Comparison of ENCODE assay signal across 24 cellular contexts in genomic region chr15:98586066-98586465, GRCh38.
DNase-seq lines count a peak whose midpoint lies in the region; ATAC-seq, FAIRE-seq and TF ChIP-seq lines count a peak whose summit lies in the region.
"Had no signal": no experiment of that assay in that cellular context is flagged by ENCODE, and none has a peak within 500 bp of the region (broad histone marks: within the 10 kb centered on the region; RNA-seq: fewer than 3 reads in every experiment).

No MANE protein-coding gene starts in this region.

- CTCF ChIA-PET in A549 (lab: Yijun Ruan, JAX): interaction anchor here (1.1 to 2.5 kb wide), 3 partner anchors 37 to 67 kb away, joined by 3 to 7 read pairs (median 5); no protein-coding TSS in a partner anchor

- FAIRE-seq in A549 (lab: Jason Lieb, UNC): peak; percentile 54
- FAIRE-seq: GM19239, K562 had no signal

- H3K4me1 Mint-ChIP-seq in CD4-positive, CD25-positive, alpha-beta regulatory T cell: peaks cover 0 to 5% (median 2%) of the 10 kb centered on the region in 4 donors

- H3K9me3 Mint-ChIP-seq in CD4-positive, CD25-positive, alpha-beta regulatory T cell: no peaks in the 10 kb centered on the region

- intact Hi-C loops in esophagus muscularis mucosa (cut with DNase I): no loop called here

- H3K27ac ChIP-seq in A549 (no peak overlapping the region), esophagus muscularis mucosa (replicated peaks in 1 of 4) (no peak overlapping the region)
- no peak overlapping the region for H3K27ac ChIP-seq in CD4-positive, CD25-positive, alpha-beta regulatory T cell (ENCODE audit: insufficient read depth, low read length, poor library complexity, severe bottlenecking)
- H3K27ac ChIP-seq: C4-2B, GM23248 had no signal

- H3K4me2 ChIP-seq in A549: no peak overlapping the region
- H3K4me2 ChIP-seq: SK-N-SH had no signal

- TF ChIP-seq POLR2A in A549 (IDR thresholded peaks at IDR 0.05; ENCODE audit: low read length) (no peak), esophagus muscularis mucosa (IDR thresholded peaks at IDR 0.05; ENCODE audit: low read depth) (no peak)

- 56% methylated on average over 3 of the region's 3 CpGs for WGBS in A549 (ENCODE audit: missing lambda C conversion rate)
- WGBS in esophagus muscularis mucosa: 78% methylated on average over 3 of the region's 3 CpGs

- no peak for TF ChIP-seq CTCF in A549 (IDR thresholded peaks at IDR 0.05)
- TF ChIP-seq CTCF in esophagus muscularis mucosa (IDR thresholded peaks at IDR 0.05): no peak

- TF ChIP-seq RAD21 in A549 (conservative IDR thresholded peaks at IDR 0.05 in 1 of 2, IDR thresholded peaks at IDR 0.05 in 1 of 2): no peak

- peaks cover 28% of the 10 kb centered on the region for H3K27me3 Mint-ChIP-seq in CD4-positive, CD25-positive, alpha-beta regulatory T cell

- H3K9me3 ChIP-seq in A549 (no peaks in the 10 kb centered on the region), esophagus muscularis mucosa (no peaks in the 10 kb centered on the region)
- H3K9me3 ChIP-seq in CD4-positive, CD25-positive, alpha-beta regulatory T cell (ENCODE audit: control insufficient read depth in 2 of 2, low read length in 2 of 2): no peaks in the 10 kb centered on the region
- H3K9me3 ChIP-seq: SK-N-SH had no signal

- H3K4me1 ChIP-seq in A549 (no peaks in the 10 kb centered on the region), esophagus muscularis mucosa (peaks cover 0 to 2% (median under 1%) of the 10 kb centered on the region in 4 donors)
- H3K4me1 ChIP-seq in CD4-positive, CD25-positive, alpha-beta regulatory T cell (ENCODE audit: control insufficient read depth, insufficient read depth, low read length, poor library complexity, severe bottlenecking): no peaks in the 10 kb centered on the region

- peaks cover 4% of the 10 kb centered on the region for H3K27me3 ChIP-seq in CD4-positive, CD25-positive, alpha-beta regulatory T cell (ENCODE audit: control insufficient read depth, insufficient read depth, low read length)
- peaks cover 0 to 54% (median 10%) of the 10 kb centered on the region in 4 donors for H3K27me3 ChIP-seq in esophagus muscularis mucosa

- DNase-seq in A549 (ENCODE audit: low read depth in 1 of 2, low spot score in 1 of 2) (no peak), NCI-H1417 (lab: John Stamatoyannopoulos, UW) (peak in 2 of 3 experiments; percentile 51 to 85), esophagus muscularis mucosa (ENCODE audit: extremely low spot score) (peak; percentile 4), activated T-cell treated with anti-CD3 and anti-CD28 coated beads for 4 hours (no peak), NCI-H69 (lab: John Stamatoyannopoulos, UW) (no peak)
- DNase-seq in CD4-positive, CD25-positive, alpha-beta regulatory T cell: peak in 2 of 3 donors; percentile 11 to 51
- DNase-seq: AML-193, DMS 273 treated with DMSO at 0.1 percent for 48 hours, DND-41, GDM1, GM23248, NCI-H1105 treated with DMSO at 0.1 percent for 48 hours, NCI-H187, NCI-H2107, NCI-H510A, PC-3, RPMI8226, SHP77 treated with DMSO at 0.1 percent for 48 hours, SK-N-SH had no signal

- TF ChIP-seq EP300 in A549 (IDR thresholded peaks at IDR 0.05) (no peak), esophagus muscularis mucosa (IDR thresholded peaks at IDR 0.05) (no peak)

- H3K27ac Mint-ChIP-seq in CD4-positive, CD25-positive, alpha-beta regulatory T cell: no peak overlapping the region

- H3K4me3 Mint-ChIP-seq in CD4-positive, CD25-positive, alpha-beta regulatory T cell: no peak overlapping the region

- no peak overlapping the region for H3K4me3 ChIP-seq in A549
- no peak overlapping the region for H3K4me3 ChIP-seq in CD4-positive, CD25-positive, alpha-beta regulatory T cell (ENCODE audit: low read depth, low read length)
- no peak overlapping the region for H3K4me3 ChIP-seq in esophagus muscularis mucosa
- H3K4me3 ChIP-seq: GM23248, K562 had no signal

- POLR2A ChIA-PET in A549 (lab: Yijun Ruan, JAX): no interaction called here

- no peaks in the 10 kb centered on the region for H3K36me3 ChIP-seq in CD4-positive, CD25-positive, alpha-beta regulatory T cell (ENCODE audit: control insufficient read depth, insufficient read depth, low read length)
- H3K36me3 ChIP-seq in esophagus muscularis mucosa: no peaks in the 10 kb centered on the region

- ATAC-seq in A549: no peak
- no peak for ATAC-seq in CD4-positive, CD25-positive, alpha-beta regulatory T cell (ENCODE audit: low read depth in 2 of 2)
- no peak for ATAC-seq in HG03025 (IDR thresholded peaks at IDR 0.05; ENCODE audit: low FRiP score, unreplicated experiment)
- ATAC-seq: HCT116, K562, PC-3 had no signal

- no peaks in the 10 kb centered on the region for H3K36me3 Mint-ChIP-seq in CD4-positive, CD25-positive, alpha-beta regulatory T cell

TF ChIP-seq in A549, 52 proteins besides CTCF, POLR2A, EP300 and RAD21:
- TF ChIP-seq RCOR1 (IDR thresholded peaks at IDR 0.05; ENCODE audit: low read depth, low read length) (no peak), ELK1 (IDR thresholded peaks at IDR 0.05; ENCODE audit: low read depth, low read length) (no peak), NPAS2 (CRISPR knock-in tag; IDR thresholded peaks at IDR 0.05; ENCODE audit: borderline replicate concordance) (no peak), KDM5A (IDR thresholded peaks at IDR 0.05) (no peak)

Comparison
In these comparisons a context has a peak if more than half of its experiments do, and no peak if none do; other contexts are left out.
1. DNase-seq: peak in CD4-positive, CD25-positive, alpha-beta regulatory T cell (2 of 3), NCI-H1417 (2 of 3) and esophagus muscularis mucosa (single experiment); none in A549 (0 of 2), activated T-cell treated with anti-CD3 and anti-CD28 coated beads for 4 hours (single experiment) and NCI-H69 (single experiment).